In the genomic region with DNA sequence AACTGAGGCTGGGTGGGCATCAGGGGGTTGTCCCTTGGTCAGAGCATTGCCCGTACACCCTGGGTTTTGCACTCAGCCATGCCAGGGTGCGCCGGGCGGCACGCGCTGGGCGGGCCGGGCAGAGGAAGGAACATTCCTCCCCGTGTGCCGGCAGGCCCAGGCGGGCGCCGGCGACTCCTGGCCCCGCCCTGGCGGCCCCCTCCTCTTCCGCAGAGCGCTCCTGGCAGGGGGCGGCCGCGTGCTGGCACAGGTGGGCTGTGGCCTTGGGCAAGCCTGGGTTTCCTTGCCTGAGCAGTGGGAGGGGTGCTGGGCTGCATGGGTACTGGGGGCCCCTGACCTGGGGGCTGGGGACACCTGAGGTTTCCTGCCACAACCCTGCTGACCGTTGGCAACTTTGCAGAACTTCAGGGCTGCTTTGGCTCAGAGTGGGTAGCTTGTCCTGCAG, we compare ENCODE assay signal across 9 cellular contexts. TPM values are rescaled to one million over a fixed set of nuclear protein-coding genes. Genes with fewer than 3 reads are reported as not detected.
DNase-seq lines count a peak whose midpoint lies in the region; ATAC-seq and TF ChIP-seq lines count a peak whose summit lies in the region.
"Had no signal": no experiment of that assay in that cellular context is flagged by ENCODE, and none has a peak within 500 bp of the region (broad histone marks: within the 10 kb centered on the region; RNA-seq: fewer than 3 reads in every experiment).

No MANE protein-coding gene starts in this region.

- H3K4me3 Mint-ChIP-seq in activated naive CD4-positive, alpha-beta T cell treated with anti-CD3 and anti-CD28 coated beads, Interleukin-2, amount 10 ng/mL, durations not matched to agents 7 days and 5 days, result peak overlapping the region; percentile 97
- peak overlapping the region; percentile 98 for H3K4me3 Mint-ChIP-seq in activated CD8-positive, alpha-beta T cell treated with anti-CD3 and anti-CD28 coated beads, Interleukin-2, amount 10 ng/mL, durations not matched to agents 7 days and 5 days
- H3K4me3 Mint-ChIP-seq in type B pancreatic cell, result peak overlapping the region; percentile 81

- peaks cover 52% of the 10 kb centered on the region for H3K4me1 Mint-ChIP-seq in activated naive CD4-positive, alpha-beta T cell treated with anti-CD3 and anti-CD28 coated beads, Interleukin-2, amount 10 ng/mL, durations not matched to agents 7 days and 5 days
- peaks cover 45% of the 10 kb centered on the region for H3K4me1 Mint-ChIP-seq in activated CD8-positive, alpha-beta T cell treated with anti-CD3 and anti-CD28 coated beads, Interleukin-2, amount 10 ng/mL, durations not matched to agents 7 days and 5 days (ENCODE audit: low read depth)
- H3K4me1 Mint-ChIP-seq in type B pancreatic cell (ENCODE audit: unreplicated experiment), result peaks cover 20% of the 10 kb centered on the region

- CTCF ChIA-PET in activated naive CD4-positive, alpha-beta T cell treated with anti-CD3 and anti-CD28 coated beads, Interleukin-2, amount 10 ng/mL, durations not matched to agents 7 days and 5 days (lab: Charles Lee), result no interaction called here
- CTCF ChIA-PET in activated CD8-positive, alpha-beta T cell treated with anti-CD3 and anti-CD28 coated beads, Interleukin-2, amount 10 ng/mL, durations not matched to agents 7 days and 5 days (lab: Charles Lee), result interaction anchor here (1.2 to 1.8 kb wide), 3 partner anchors 12 to 117 kb away, joined by 3 to 7 read pairs (median 3); no protein-coding TSS in a partner anchor

- peaks cover 44% of the 10 kb centered on the region for H3K36me3 Mint-ChIP-seq in activated naive CD4-positive, alpha-beta T cell treated with anti-CD3 and anti-CD28 coated beads, Interleukin-2, amount 10 ng/mL, durations not matched to agents 7 days and 5 days
- H3K36me3 Mint-ChIP-seq in activated naive CD4-positive, alpha-beta T cell treated with anti-CD3 and anti-CD28 coated beads, Interleukin-2, amount 50 U/mL, for 72 hours, result peaks cover 0 to 6% of the 10 kb centered on the region in 2 donors
- peaks cover 56% of the 10 kb centered on the region for H3K36me3 Mint-ChIP-seq in activated CD8-positive, alpha-beta T cell treated with anti-CD3 and anti-CD28 coated beads, Interleukin-2, amount 10 ng/mL, durations not matched to agents 7 days and 5 days (ENCODE audit: low read depth)
- no peaks in the 10 kb centered on the region for H3K36me3 Mint-ChIP-seq in type B pancreatic cell

- POLR2A ChIA-PET in activated CD8-positive, alpha-beta T cell treated with anti-CD3 and anti-CD28 coated beads, Interleukin-2, amount 10 ng/mL, durations not matched to agents 7 days and 5 days (lab: Charles Lee), result interaction anchor here (0.6 to 5.1 kb wide), 5 partner anchors 14 to 589 kb away, joined by 3 to 57 read pairs (median 3); no protein-coding TSS in a partner anchor

- no peak for ATAC-seq in activated naive CD4-positive, alpha-beta T cell treated with anti-CD3 and anti-CD28 coated beads, Interleukin-2, amount 50 U/mL, for 72 hours
- ATAC-seq in activated CD8-positive, alpha-beta T cell treated with anti-CD3 and anti-CD28 coated beads, Interleukin-2, amount 10 ng/mL, durations not matched to agents 7 days and 5 days, result no peak
- ATAC-seq in HG03521 (IDR thresholded peaks at IDR 0.05; ENCODE audit: unreplicated experiment) (no peak), HG02938 (IDR thresholded peaks at IDR 0.05; ENCODE audit: unreplicated experiment) (no peak), HG03097 (IDR thresholded peaks at IDR 0.05; ENCODE audit: low FRiP score, unreplicated experiment) (no peak)

- no peaks in the 10 kb centered on the region for H3K27me3 ChIP-seq in kidney epithelial cell (ENCODE audit: control insufficient read depth, insufficient read depth, low read length)

- H3K27ac Mint-ChIP-seq in activated naive CD4-positive, alpha-beta T cell treated with anti-CD3 and anti-CD28 coated beads, Interleukin-2, amount 10 ng/mL, durations not matched to agents 7 days and 5 days, result peak overlapping the region; percentile 87
- no peak overlapping the region for H3K27ac Mint-ChIP-seq in activated naive CD4-positive, alpha-beta T cell treated with anti-CD3 and anti-CD28 coated beads, Interleukin-2, amount 50 U/mL, for 72 hours
- peak overlapping the region; percentile 93 for H3K27ac Mint-ChIP-seq in activated CD8-positive, alpha-beta T cell treated with anti-CD3 and anti-CD28 coated beads, Interleukin-2, amount 10 ng/mL, durations not matched to agents 7 days and 5 days
- H3K27ac Mint-ChIP-seq in type B pancreatic cell, result peak overlapping the region; percentile 85

- DNase-seq in activated naive CD4-positive, alpha-beta T cell treated with anti-CD3 and anti-CD28 coated beads, Interleukin-2, amount 10 ng/mL, durations not matched to agents 7 days and 5 days, result no peak
- DNase-seq in activated naive CD4-positive, alpha-beta T cell treated with anti-CD3 and anti-CD28 coated beads, Interleukin-2, amount 50 U/mL, for 72 hours (ENCODE audit: low spot score in 2 of 2), result no peak
- no peak for DNase-seq in activated CD8-positive, alpha-beta T cell treated with anti-CD3 and anti-CD28 coated beads, Interleukin-2, amount 10 ng/mL, durations not matched to agents 7 days and 5 days
- no peak for DNase-seq in kidney epithelial cell (ENCODE audit: low read depth)
- no peak for DNase-seq in type B pancreatic cell (ENCODE audit: extremely low spot score, unreplicated experiment)

- H3K4me3 ChIP-seq in kidney epithelial cell (ENCODE audit: low read depth, low read length), result peak overlapping the region; percentile 71
- H3K4me3 ChIP-seq: SK-N-MC had no signal

- H3K27me3 Mint-ChIP-seq in activated naive CD4-positive, alpha-beta T cell treated with anti-CD3 and anti-CD28 coated beads, Interleukin-2, amount 10 ng/mL, durations not matched to agents 7 days and 5 days, result peaks cover 4% of the 10 kb centered on the region
- H3K27me3 Mint-ChIP-seq in activated CD8-positive, alpha-beta T cell treated with anti-CD3 and anti-CD28 coated beads, Interleukin-2, amount 10 ng/mL, durations not matched to agents 7 days and 5 days (ENCODE audit: low read depth), result no peaks in the 10 kb centered on the region
- H3K27me3 Mint-ChIP-seq in type B pancreatic cell, result peaks cover 21% of the 10 kb centered on the region

- TF ChIP-seq CTCF in kidney epithelial cell (IDR thresholded peaks at IDR 0.05; ENCODE audit: insufficient read depth, low read length, poor library complexity, severe bottlenecking) (no peak), type B pancreatic cell (conservative IDR thresholded peaks at IDR 0.05) (no peak)

- H3K9me3 Mint-ChIP-seq in activated naive CD4-positive, alpha-beta T cell treated with anti-CD3 and anti-CD28 coated beads, Interleukin-2, amount 10 ng/mL, durations not matched to agents 7 days and 5 days, result no peaks in the 10 kb centered on the region
- H3K9me3 Mint-ChIP-seq in activated naive CD4-positive, alpha-beta T cell treated with anti-CD3 and anti-CD28 coated beads, Interleukin-2, amount 50 U/mL, for 72 hours, result no peaks in the 10 kb centered on the region
- no peaks in the 10 kb centered on the region for H3K9me3 Mint-ChIP-seq in activated CD8-positive, alpha-beta T cell treated with anti-CD3 and anti-CD28 coated beads, Interleukin-2, amount 10 ng/mL, durations not matched to agents 7 days and 5 days (ENCODE audit: insufficient read depth)
- no peaks in the 10 kb centered on the region for H3K9me3 Mint-ChIP-seq in type B pancreatic cell

- no peaks in the 10 kb centered on the region for H3K36me3 ChIP-seq in kidney epithelial cell (ENCODE audit: control insufficient read depth, insufficient read depth, low read length)

RNA-seq across cellular contexts. Expression of gene LFNG, which starts 3.9 kb away (rescaled TPM):
- 10 to 100 TPM; 17.8 to 21.1 TPM for total RNA-seq in activated naive CD4-positive, alpha-beta T cell treated with anti-CD3 and anti-CD28 coated beads, Interleukin-2, amount 50 U/mL, for 72 hours
- 100 to 1,000 TPM; 134 to 136 TPM for total RNA-seq in activated CD8-positive, alpha-beta T cell treated with anti-CD3 and anti-CD28 coated beads, Interleukin-2, amount 10 ng/mL, durations not matched to agents 7 days and 5 days
- 36.6 and 39.7 TPM in 2 replicates for total RNA-seq in kidney epithelial cell
- total RNA-seq in type B pancreatic cell (ENCODE audit: low replicate concordance), result 5.0 and 15.3 TPM in 2 replicates

RNA-seq across cellular contexts. Expression of gene BRAT1, which starts 31.8 kb away (rescaled TPM):
- total RNA-seq in activated naive CD4-positive, alpha-beta T cell treated with anti-CD3 and anti-CD28 coated beads, Interleukin-2, amount 50 U/mL, for 72 hours, result 10 to 100 TPM; 26.5 to 37.5 TPM
- total RNA-seq in activated CD8-positive, alpha-beta T cell treated with anti-CD3 and anti-CD28 coated beads, Interleukin-2, amount 10 ng/mL, durations not matched to agents 7 days and 5 days, result 10 to 100 TPM; 39.4 to 40.7 TPM
- total RNA-seq in kidney epithelial cell (40.1 TPM in 2 replicates), type B pancreatic cell (ENCODE audit: low replicate concordance) (25.2 and 40.3 TPM in 2 replicates)

RNA-seq across cellular contexts. Expression of gene IQCE, which starts 35.3 kb away (rescaled TPM):
- 1 to 10 TPM; 7.3 to 9.5 TPM for total RNA-seq in activated naive CD4-positive, alpha-beta T cell treated with anti-CD3 and anti-CD28 coated beads, Interleukin-2, amount 50 U/mL, for 72 hours
- 10 to 100 TPM; 11.6 to 12.4 TPM for total RNA-seq in activated CD8-positive, alpha-beta T cell treated with anti-CD3 and anti-CD28 coated beads, Interleukin-2, amount 10 ng/mL, durations not matched to agents 7 days and 5 days
- total RNA-seq in kidney epithelial cell, result 18.0 and 20.0 TPM in 2 replicates
- total RNA-seq in type B pancreatic cell (ENCODE audit: low replicate concordance), result 25.7 and 35.2 TPM in 2 replicates

RNA-seq across cellular contexts. Expression of gene GRIFIN, which starts 47.3 kb away (rescaled TPM):
- total RNA-seq in activated naive CD4-positive, alpha-beta T cell treated with anti-CD3 and anti-CD28 coated beads, Interleukin-2, amount 50 U/mL, for 72 hours, result not detected
- not detected for total RNA-seq in activated CD8-positive, alpha-beta T cell treated with anti-CD3 and anti-CD28 coated beads, Interleukin-2, amount 10 ng/mL, durations not matched to agents 7 days and 5 days
- total RNA-seq in kidney epithelial cell (not detected in 2 replicates), type B pancreatic cell (ENCODE audit: low replicate concordance) (not detected in 2 replicates)

Comparison
In these comparisons a context has a peak if more than half of its experiments do, and no peak if none do; other contexts are left out.
1. H3K27ac Mint-ChIP-seq: peak in activated naive CD4-positive, alpha-beta T cell treated with anti-CD3 and anti-CD28 coated beads, Interleukin-2, amount 10 ng/mL, durations not matched to agents 7 days and 5 days (single experiment), activated CD8-positive, alpha-beta T cell treated with anti-CD3 and anti-CD28 coated beads, Interleukin-2, amount 10 ng/mL, durations not matched to agents 7 days and 5 days (single experiment) and type B pancreatic cell (single experiment); none in activated naive CD4-positive, alpha-beta T cell treated with anti-CD3 and anti-CD28 coated beads, Interleukin-2, amount 50 U/mL, for 72 hours (0 of 2).
2. Peak in every context shown above with its lines, with median percentiles within 50 percentile points of each other: H3K4me3 Mint-ChIP-seq.